21 cellular contexts compared by ENCODE assay signal in the genomic region with DNA sequence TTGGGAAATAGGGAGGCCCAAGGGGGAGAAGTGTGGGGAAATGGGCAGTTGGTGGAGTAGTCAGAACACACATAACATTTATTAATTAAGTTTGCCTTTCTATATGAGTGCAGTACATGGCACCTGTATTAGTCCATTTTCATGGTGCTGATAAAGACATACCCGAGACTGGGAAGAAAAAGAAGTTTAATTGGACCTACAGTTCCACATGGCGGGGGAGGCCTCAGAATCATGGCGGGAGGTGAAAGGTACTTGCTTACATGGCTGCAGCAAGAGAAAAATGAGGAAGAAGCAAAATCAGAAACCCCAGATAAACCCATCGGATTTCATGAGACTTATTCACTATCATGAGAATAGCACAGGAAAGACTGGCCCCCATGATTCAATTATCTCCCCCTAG. TPM values are rescaled to one million over a fixed set of nuclear protein-coding genes. Genes with fewer than 3 reads are reported as not detected.
DNase-seq lines count a peak whose midpoint lies in the region; ATAC-seq and TF ChIP-seq lines count a peak whose summit lies in the region.
"Had no signal": no experiment of that assay in that cellular context is flagged by ENCODE, and none has a peak within 500 bp of the region (broad histone marks: within the 10 kb centered on the region; RNA-seq: fewer than 3 reads in every experiment).

No MANE protein-coding gene starts in this region.

- H3K4me3 ChIP-seq in CD8-positive, alpha-beta memory T cell (ENCODE audit: low read length): no peak overlapping the region
- H3K4me3 ChIP-seq: tibial artery had no signal

- H3K4me3 Mint-ChIP-seq in CD4-positive, alpha-beta T cell: peak overlapping the region; percentile 100
- H3K4me3 Mint-ChIP-seq in CD8-positive, alpha-beta memory T cell: peak overlapping the region; percentile 10 to 100 (median 62)
- H3K4me3 Mint-ChIP-seq in activated T-helper 2 cell treated with anti-CD3 and anti-CD28 coated beads, Interferon-gamma antibody, Interleukin-2, Interleukin-4, amounts not matched to agents 10 μg/mL and 5 μg/mL and 100 μg/mL, durations not matched to agents 14 hours and 24 hours and 36 hours (ENCODE audit: low read depth): peak overlapping the region; percentile 56
- H3K4me3 Mint-ChIP-seq in natural killer cell treated with Interleukin-12 subunit alpha and Interleukin-12 subunit beta and Interleukin-15 and Interleukin-18, amount 100 ng/mL, for 72 hours: peak overlapping the region; percentile 53

- CTCF ChIA-PET in CD4-positive, alpha-beta T cell (lab: Charles Lee): no interaction called here
- CTCF ChIA-PET in CD8-positive, alpha-beta memory T cell (lab: Charles Lee): no interaction called here

- no peaks in the 10 kb centered on the region for H3K9me3 Mint-ChIP-seq in CD4-positive, alpha-beta T cell
- no peaks in the 10 kb centered on the region for H3K9me3 Mint-ChIP-seq in CD8-positive, alpha-beta memory T cell
- H3K9me3 Mint-ChIP-seq in activated T-helper 2 cell treated with anti-CD3 and anti-CD28 coated beads, Interferon-gamma antibody, Interleukin-2, Interleukin-4, amounts not matched to agents 10 μg/mL and 5 μg/mL and 100 μg/mL, durations not matched to agents 14 hours and 24 hours and 36 hours: no peaks in the 10 kb centered on the region
- H3K9me3 Mint-ChIP-seq in natural killer cell treated with Interleukin-12 subunit alpha and Interleukin-12 subunit beta and Interleukin-15 and Interleukin-18, amount 100 ng/mL, for 72 hours: no peaks in the 10 kb centered on the region

- H3K27ac Mint-ChIP-seq in CD4-positive, alpha-beta T cell: peak overlapping the region; percentile 97
- H3K27ac Mint-ChIP-seq in CD8-positive, alpha-beta memory T cell: peak overlapping the region in 4 of 8 donors; percentile 34 to 91 (median 70)
- no peak overlapping the region for H3K27ac Mint-ChIP-seq in activated T-helper 2 cell treated with anti-CD3 and anti-CD28 coated beads, Interferon-gamma antibody, Interleukin-2, Interleukin-4, amounts not matched to agents 10 μg/mL and 5 μg/mL and 100 μg/mL, durations not matched to agents 14 hours and 24 hours and 36 hours
- peak overlapping the region in 1 of 2 donors; percentile 71 for H3K27ac Mint-ChIP-seq in natural killer cell treated with Interleukin-12 subunit alpha and Interleukin-12 subunit beta and Interleukin-15 and Interleukin-18, amount 100 ng/mL, for 72 hours

- no peak overlapping the region for H3K27ac ChIP-seq in CD4-positive, alpha-beta T cell (ENCODE audit: low read depth, low read length)
- no peak overlapping the region for H3K27ac ChIP-seq in CD8-positive, alpha-beta memory T cell (ENCODE audit: low read depth, low read length)
- H3K27ac ChIP-seq: esophagus squamous epithelium, tibial artery, WERI-Rb-1 had no signal

- intact Hi-C loops in CD4-positive, alpha-beta T cell (cut with DNase I, micrococcal nuclease): loop anchor here in 1 of 2 experiments (5.0 kb wide), 3 partner anchors 69 to 164 kb away; a partner anchor contains a TSS
- intact Hi-C loops in activated T-helper 2 cell treated with anti-CD3 and anti-CD28 coated beads, Interferon-gamma antibody, Interleukin-2, Interleukin-4, amounts not matched to agents 10 μg/mL and 5 μg/mL and 100 μg/mL, durations not matched to agents 14 hours and 24 hours and 36 hours (cut with micrococcal nuclease): loop anchor here (2.0 to 10.0 kb wide), 3 partner anchors 161 to 297 kb away; a partner anchor contains a TSS

- POLR2A ChIA-PET in CD4-positive, alpha-beta T cell (lab: Charles Lee): no interaction called here
- POLR2A ChIA-PET in CD8-positive, alpha-beta memory T cell (lab: Charles Lee): no interaction called here

- H3K9me3 ChIP-seq in CD4-positive, alpha-beta T cell (ENCODE audit: control insufficient read depth, low read length): no peaks in the 10 kb centered on the region
- no peaks in the 10 kb centered on the region for H3K9me3 ChIP-seq in CD8-positive, alpha-beta memory T cell (ENCODE audit: low read length)
- H3K9me3 ChIP-seq: esophagus squamous epithelium, tibial artery had no signal

- H3K4me1 Mint-ChIP-seq in CD4-positive, alpha-beta T cell (ENCODE audit: low read depth): peaks cover 38% of the 10 kb centered on the region
- H3K4me1 Mint-ChIP-seq in CD8-positive, alpha-beta memory T cell: peaks cover 36 to 44% (median 37%) of the 10 kb centered on the region in 3 donors
- peaks cover 22% of the 10 kb centered on the region for H3K4me1 Mint-ChIP-seq in activated T-helper 2 cell treated with anti-CD3 and anti-CD28 coated beads, Interferon-gamma antibody, Interleukin-2, Interleukin-4, amounts not matched to agents 10 μg/mL and 5 μg/mL and 100 μg/mL, durations not matched to agents 14 hours and 24 hours and 36 hours (ENCODE audit: low read depth)
- H3K4me1 Mint-ChIP-seq in natural killer cell treated with Interleukin-12 subunit alpha and Interleukin-12 subunit beta and Interleukin-15 and Interleukin-18, amount 100 ng/mL, for 72 hours (ENCODE audit: low read depth in 2 of 2): peaks cover 19 to 25% of the 10 kb centered on the region in 2 donors

- no peak for DNase-seq in CD4-positive, alpha-beta T cell
- DNase-seq in CD8-positive, alpha-beta memory T cell: no peak
- DNase-seq in activated T-helper 2 cell treated with anti-CD3 and anti-CD28 coated beads, Interferon-gamma antibody, Interleukin-2, Interleukin-4, amounts not matched to agents 10 μg/mL and 5 μg/mL and 100 μg/mL, durations not matched to agents 14 hours and 24 hours and 36 hours (ENCODE audit: low spot score): no peak
- DNase-seq in natural killer cell treated with Interleukin-12 subunit alpha and Interleukin-12 subunit beta and Interleukin-15 and Interleukin-18, amount 100 ng/mL, for 72 hours (ENCODE audit: low spot score): no peak
- no peak for DNase-seq in GM10266 (ENCODE audit: extremely low spot score)
- DNase-seq: activated CD8-positive, alpha-beta memory T cell treated with anti-CD3 and anti-CD28 coated beads for 24 hours; activated effector memory CD4-positive, alpha-beta T cell treated with Interleukin-2 at 50 U/mL for 16 hours; anterior cingulate cortex; effector CD4-positive, alpha-beta T cell; esophagus squamous epithelium; left cardiac atrium; NCI-H1092; NCI-H2081; NCI-H446 treated with DMSO at 0.1 percent for 48 hours; nucleus accumbens; right cardiac atrium; stimulated activated CD4-positive, alpha-beta T cell treated with anti-CD3 and anti-CD28 coated beads, Interleukin-15, amount 100 ng/mL, for 24 hours; tibial artery; WERI-Rb-1 had no signal

- no peaks in the 10 kb centered on the region for H3K36me3 ChIP-seq in CD8-positive, alpha-beta memory T cell (ENCODE audit: insufficient read depth, low read length)
- H3K36me3 ChIP-seq: esophagus squamous epithelium, tibial artery, WERI-Rb-1 had no signal

- peaks cover 18% of the 10 kb centered on the region for H3K4me1 ChIP-seq in CD8-positive, alpha-beta memory T cell (ENCODE audit: insufficient read depth, low read length)

- ATAC-seq in CD4-positive, alpha-beta T cell (ENCODE audit: poor library complexity): no peak
- no peak for ATAC-seq in natural killer cell treated with Interleukin-12 subunit alpha and Interleukin-12 subunit beta and Interleukin-15 and Interleukin-18, amount 100 ng/mL, for 72 hours
- ATAC-seq in GM21526 (IDR thresholded peaks at IDR 0.05; ENCODE audit: low FRiP score, unreplicated experiment) (no peak), HG03280 (IDR thresholded peaks at IDR 0.05; ENCODE audit: unreplicated experiment) (no peak)
- ATAC-seq: left cardiac atrium, right cardiac atrium had no signal

- peaks cover 18% of the 10 kb centered on the region for H3K36me3 Mint-ChIP-seq in CD4-positive, alpha-beta T cell (ENCODE audit: low read depth)
- peaks cover 0 to 7% (median 4%) of the 10 kb centered on the region in 3 donors for H3K36me3 Mint-ChIP-seq in CD8-positive, alpha-beta memory T cell
- no peaks in the 10 kb centered on the region for H3K36me3 Mint-ChIP-seq in activated T-helper 2 cell treated with anti-CD3 and anti-CD28 coated beads, Interferon-gamma antibody, Interleukin-2, Interleukin-4, amounts not matched to agents 10 μg/mL and 5 μg/mL and 100 μg/mL, durations not matched to agents 14 hours and 24 hours and 36 hours (ENCODE audit: low read depth)
- no peaks in the 10 kb centered on the region for H3K36me3 Mint-ChIP-seq in natural killer cell treated with Interleukin-12 subunit alpha and Interleukin-12 subunit beta and Interleukin-15 and Interleukin-18, amount 100 ng/mL, for 72 hours

- H3K27me3 ChIP-seq in CD4-positive, alpha-beta T cell (ENCODE audit: control insufficient read depth, insufficient read depth, low read length): no peaks in the 10 kb centered on the region
- no peaks in the 10 kb centered on the region for H3K27me3 ChIP-seq in CD8-positive, alpha-beta memory T cell (ENCODE audit: insufficient read depth, low read length, poor library complexity, severe bottlenecking)
- H3K27me3 ChIP-seq: esophagus squamous epithelium, tibial artery had no signal

- no peak for TF ChIP-seq CTCF in CD4-positive, alpha-beta T cell (IDR thresholded peaks at IDR 0.05)
- TF ChIP-seq CTCF in GM10266 (IDR thresholded peaks at IDR 0.05; ENCODE audit: control insufficient read depth, insufficient read depth, low read depth, missing control alignments): no peak

- H3K27me3 Mint-ChIP-seq in CD4-positive, alpha-beta T cell: no peaks in the 10 kb centered on the region
- H3K27me3 Mint-ChIP-seq in CD8-positive, alpha-beta memory T cell: peaks cover 0 to 1% of the 10 kb centered on the region in 2 donors
- no peaks in the 10 kb centered on the region for H3K27me3 Mint-ChIP-seq in activated T-helper 2 cell treated with anti-CD3 and anti-CD28 coated beads, Interferon-gamma antibody, Interleukin-2, Interleukin-4, amounts not matched to agents 10 μg/mL and 5 μg/mL and 100 μg/mL, durations not matched to agents 14 hours and 24 hours and 36 hours (ENCODE audit: low read depth)
- H3K27me3 Mint-ChIP-seq in natural killer cell treated with Interleukin-12 subunit alpha and Interleukin-12 subunit beta and Interleukin-15 and Interleukin-18, amount 100 ng/mL, for 72 hours: no peaks in the 10 kb centered on the region

RNA-seq across cellular contexts. Expression of a gene that starts 1.6 kb away (rescaled TPM):
- 10 to 100 TPM; 20.2 to 24.6 TPM for total RNA-seq in CD4-positive, alpha-beta T cell
- 10 to 100 TPM; 16.6 to 17.0 TPM for total RNA-seq in CD8-positive, alpha-beta memory T cell
- polyA plus RNA-seq in CD8-positive, alpha-beta memory T cell: 14.1 TPM
- total RNA-seq in activated T-helper 2 cell treated with anti-CD3 and anti-CD28 coated beads, Interferon-gamma antibody, Interleukin-2, Interleukin-4, amounts not matched to agents 10 μg/mL and 5 μg/mL and 100 μg/mL, durations not matched to agents 14 hours and 24 hours and 36 hours: 15.0 and 15.9 TPM in 2 replicates
- 10 to 100 TPM; 22.2 to 26.6 TPM for total RNA-seq in natural killer cell treated with Interleukin-12 subunit alpha and Interleukin-12 subunit beta and Interleukin-15 and Interleukin-18, amount 100 ng/mL, for 72 hours
